In genomic region chr7:129089521-129090212, GRCh38 we compare ENCODE assay signal across 1 cellular context.
TF ChIP-seq lines count a peak whose summit lies in the region.

No MANE protein-coding gene starts in this region.

TF ChIP-seq in GM23338, 12 proteins besides CTCF, POLR2A, EP300 and RAD21 (continued from another document):
- TF ChIP-seq ZNF462 (CRISPR knock-in tag; IDR thresholded peaks at IDR 0.05), result no peak
- TF ChIP-seq ZNF331 (CRISPR knock-in tag; IDR thresholded peaks at IDR 0.05; ENCODE audit: low read depth), result no peak
- no peak for TF ChIP-seq NANOG (IDR thresholded peaks at IDR 0.05; ENCODE audit: borderline replicate concordance)
- TF ChIP-seq ETS1 (IDR thresholded peaks at IDR 0.05), result no peak
- TF ChIP-seq JUNB (IDR thresholded peaks at IDR 0.05; ENCODE audit: unreplicated experiment), result no peak
- no peak for TF ChIP-seq STAT1 (IDR thresholded peaks at IDR 0.05; ENCODE audit: unreplicated experiment)
- TF ChIP-seq EZH2 (IDR thresholded peaks at IDR 0.05; ENCODE audit: low read depth, unreplicated experiment), result no peak
- no peak for TF ChIP-seq REST (IDR thresholded peaks at IDR 0.05; ENCODE audit: unreplicated experiment)
- no peak for TF ChIP-seq EZH2phosphoT487 (IDR thresholded peaks at IDR 0.05; ENCODE audit: unreplicated experiment)
